In genomic region chr20:5557123-5557522, GRCh38 we compare ENCODE assay signal across 8 cellular contexts. TPM values are rescaled to one million over a fixed set of nuclear protein-coding genes. Genes with fewer than 3 reads are reported as not detected.
DNase-seq lines count a peak whose midpoint lies in the region; ATAC-seq and TF ChIP-seq lines count a peak whose summit lies in the region.

No MANE protein-coding gene starts in this region.

- ATAC-seq in HG03442 (IDR thresholded peaks at IDR 0.05; ENCODE audit: unreplicated experiment) (peak; percentile 49), left ventricle myocardium superior (peak; percentile 80)

- CTCF ChIA-PET in RWPE1 (lab: Yijun Ruan, JAX), result interaction anchor here (0.6 to 1.6 kb wide), 8 partner anchors 10 to 1697 kb away, joined by 3 to 15 read pairs (median 4); no protein-coding TSS in a partner anchor

- intact Hi-C loops in left ventricle myocardium superior (cut with micrococcal nuclease), result no loop called here

- DNase-seq in NCI-H1436 (lab: John Stamatoyannopoulos, UW) (peak; percentile 26), NCI-H1436 treated with DMSO at 0.1 percent for 48 hours (lab: John Stamatoyannopoulos, UW) (no peak), RWPE1 (ENCODE audit: low spot score) (peak; percentile 36), left ventricle myocardium superior (peak; percentile 63), NCI-H2107 (lab: John Stamatoyannopoulos, UW) (no peak)
- DNase-seq in activated naive CD4-positive, alpha-beta T cell treated with anti-CD3 and anti-CD28 coated beads, Interleukin-2, amount 50 U/mL, for 16 hours, result peak; percentile 55
- DNase-seq in stimulated activated CD4-positive, alpha-beta T cell treated with anti-CD3 and anti-CD28 coated beads, Interleukin-15, amount 100 ng/mL, for 24 hours, result peak; percentile 67

- POLR2A ChIA-PET in RWPE1 (lab: Yijun Ruan, JAX; ENCODE audit: low non-redundant PET), result interaction anchor here (0.6 kb wide), 1 partner anchor 195 kb away, joined by 4 read pairs; no protein-coding TSS in a partner anchor

- no peak overlapping the region for H3K27ac ChIP-seq in RWPE1

- peak; percentile 68 for TF ChIP-seq CTCF in RWPE1 (conservative IDR thresholded peaks at IDR 0.05; ENCODE audit: low read depth)

RNA-seq across cellular contexts. Expression of gene GPCPD1, which starts 53.7 kb away (rescaled TPM):
- 20.1 TPM for total RNA-seq in left ventricle myocardium superior

Comparison
In these comparisons a context has a peak if more than half of its experiments do, and no peak if none do; other contexts are left out.
1. DNase-seq: peak in NCI-H1436 (single experiment), RWPE1 (single experiment), activated naive CD4-positive, alpha-beta T cell treated with anti-CD3 and anti-CD28 coated beads, Interleukin-2, amount 50 U/mL, for 16 hours (single experiment), left ventricle myocardium superior (single experiment) and stimulated activated CD4-positive, alpha-beta T cell treated with anti-CD3 and anti-CD28 coated beads, Interleukin-15, amount 100 ng/mL, for 24 hours (single experiment); none in NCI-H1436 treated with DMSO at 0.1 percent for 48 hours (single experiment) and NCI-H2107 (single experiment).